ENCODE assay signal across 20 cellular contexts in the genomic region with DNA sequence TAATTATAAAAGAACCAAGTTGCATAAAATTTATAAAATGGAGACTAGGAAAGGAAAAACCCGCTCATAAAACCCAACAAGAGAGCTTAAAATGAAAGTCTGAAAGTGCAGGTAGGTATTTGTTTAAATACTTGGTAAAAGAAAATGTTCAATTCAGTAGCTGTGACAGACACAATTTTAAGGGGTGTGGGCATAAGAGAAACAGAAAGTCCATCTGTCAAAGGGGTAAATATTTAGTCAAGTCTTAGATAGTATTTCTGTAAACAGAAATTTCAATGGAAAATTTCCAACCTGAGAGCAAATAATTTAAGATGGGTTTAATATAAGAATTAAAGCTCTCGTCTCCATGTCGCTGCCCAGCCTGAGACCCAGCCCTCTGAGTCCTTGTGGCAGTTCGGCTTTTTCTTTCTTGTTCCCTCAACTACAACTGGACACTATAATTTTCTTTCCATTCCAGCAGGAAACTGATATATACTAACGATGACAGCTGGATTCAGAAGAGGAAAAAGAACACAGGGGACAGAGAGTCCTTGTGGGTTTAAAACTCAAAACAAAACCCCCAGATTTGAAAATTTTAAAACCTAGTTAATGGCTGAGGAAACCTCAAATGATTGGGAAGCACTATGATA.
A peak's percentile ranks its signal among the peaks of the same experiment; 100 is the strongest.
DNase-seq lines count a peak whose midpoint lies in the region; ATAC-seq and TF ChIP-seq lines count a peak whose summit lies in the region.
"Had no signal": no experiment of that assay in that cellular context is flagged by ENCODE, and none has a peak within 500 bp of the region (broad histone marks: within the 10 kb centered on the region; RNA-seq: fewer than 3 reads in every experiment).

No MANE protein-coding gene starts in this region.

- peaks cover 46% of the 10 kb centered on the region for H3K4me1 Mint-ChIP-seq in CD14-positive monocyte

- H2AK5ac ChIP-seq in neuronal stem cell (ENCODE audit: low read depth, low read length), result no peak overlapping the region

- TF ChIP-seq EP300 in esophagus muscularis mucosa (IDR thresholded peaks at IDR 0.05) (no peak), ovary (IDR thresholded peaks at IDR 0.05) (no peak), upper lobe of left lung (IDR thresholded peaks at IDR 0.05) (no peak)

- H4K91ac ChIP-seq in neuronal stem cell (ENCODE audit: low read depth, low read length, poor library complexity), result no peak overlapping the region

- TF ChIP-seq POLR2A in esophagus muscularis mucosa (IDR thresholded peaks at IDR 0.05; ENCODE audit: low read depth) (no peak), ovary (IDR thresholded peaks at IDR 0.05) (no peak), upper lobe of left lung (IDR thresholded peaks at IDR 0.05) (no peak)

- H3K9me3 ChIP-seq in esophagus muscularis mucosa (no peaks in the 10 kb centered on the region), ovary (no peaks in the 10 kb centered on the region), upper lobe of left lung (no peaks in the 10 kb centered on the region), neuronal stem cell (replicated peaks in 1 of 2; ENCODE audit: control insufficient read depth in 2 of 2, insufficient read depth in 1 of 2, low read depth in 1 of 2, low read length in 2 of 2) (no peaks in the 10 kb centered on the region)
- H3K9me3 ChIP-seq: BLaER1, Peyer's patch had no signal

- H3K36me3 Mint-ChIP-seq in CD14-positive monocyte, result peaks cover 5 to 17% of the 10 kb centered on the region in 2 donors

- H3K36me3 ChIP-seq in esophagus muscularis mucosa (peaks cover 0 to under 1% (median 0%) of the 10 kb centered on the region in 4 donors), ovary (no peaks in the 10 kb centered on the region), upper lobe of left lung (peaks cover 0 to 2% (median 0%) of the 10 kb centered on the region in 4 donors), neuronal stem cell (replicated peaks in 1 of 2; ENCODE audit: control insufficient read depth in 2 of 2, insufficient read depth in 2 of 2, low read length in 2 of 2) (no peaks in the 10 kb centered on the region)
- H3K36me3 ChIP-seq: Peyer's patch had no signal

- peaks cover 0 to 3% (median 0%) of the 10 kb centered on the region in 3 donors for H3K27me3 Mint-ChIP-seq in CD14-positive monocyte (ENCODE audit: low read depth in 3 of 3)

- peak overlapping the region; percentile 39 to 70 (median 58) for H3K27ac ChIP-seq in esophagus muscularis mucosa (replicated peaks in 1 of 4)
- H3K27ac ChIP-seq in ovary, result peak overlapping the region; percentile 9 to 71
- peak overlapping the region; percentile 8 to 63 (median 38) for H3K27ac ChIP-seq in upper lobe of left lung
- no peak overlapping the region for H3K27ac ChIP-seq in neuronal stem cell (replicated peaks; ENCODE audit: low read length)
- H3K27ac ChIP-seq: BLaER1, epithelial cell of prostate, SK-N-MC had no signal

- 56% methylated on average over 5 of the region's 5 CpGs for WGBS in esophagus muscularis mucosa
- WGBS in ovary, 3 donors, result 26 to 42% (median 38%) methylated on average over 5 of the region's 5 CpGs
- 38 to 48% methylated on average over 5 of the region's 5 CpGs for WGBS in upper lobe of left lung, 2 donors
- no CpG with 5 or more reads among the region's 5 CpGs for WGBS in neuronal stem cell (ENCODE audit: extremely low coverage in 2 of 2, insufficient read length in 2 of 2, insufficient replicate concordance in 1 of 2), 2 donors

- H2BK15ac ChIP-seq in neuronal stem cell (ENCODE audit: low read length), result no peak overlapping the region

- H3K4me3 ChIP-seq in esophagus muscularis mucosa (no peak overlapping the region), ovary (no peak overlapping the region), upper lobe of left lung (no peak overlapping the region), neuronal stem cell (ENCODE audit: low read length in 2 of 2) (no peak overlapping the region)
- H3K4me3 ChIP-seq: BLaER1, Peyer's patch, SK-N-MC had no signal

- H3K4me1 ChIP-seq in esophagus muscularis mucosa (peaks cover 30 to 57% (median 49%) of the 10 kb centered on the region in 4 donors), ovary (ENCODE audit: insufficient read depth) (peaks cover 9% of the 10 kb centered on the region), upper lobe of left lung (peaks cover 17 to 29% (median 25%) of the 10 kb centered on the region in 4 donors), neuronal stem cell (ENCODE audit: control insufficient read depth in 2 of 2, insufficient read depth in 1 of 2, low read depth in 1 of 2, low read length in 2 of 2) (no peaks in the 10 kb centered on the region)

- no peak overlapping the region for H2BK5ac ChIP-seq in neuronal stem cell (ENCODE audit: low read length)

- H3K27me3 ChIP-seq in esophagus muscularis mucosa, result no peaks in the 10 kb centered on the region
- H3K27me3 ChIP-seq in ovary, result no peaks in the 10 kb centered on the region
- no peaks in the 10 kb centered on the region for H3K27me3 ChIP-seq in upper lobe of left lung
- H3K27me3 ChIP-seq in neuronal stem cell (ENCODE audit: control insufficient read depth in 3 of 3, insufficient read depth in 3 of 3, low read depth in 1 of 3, low read length in 3 of 3), result no peaks in the 10 kb centered on the region
- H3K27me3 ChIP-seq: BLaER1, Peyer's patch had no signal

- intact Hi-C loops in esophagus muscularis mucosa (cut with DNase I), result no loop called here
- intact Hi-C loops in ovary (cut with DNase I), result no loop called here
- intact Hi-C loops in CD14-positive monocyte (cut with micrococcal nuclease), result no loop called here
- intact Hi-C loops in Right ventricle myocardium inferior (cut with DNase I), result no loop called here

- DNase-seq in NCI-H748 (lab: John Stamatoyannopoulos, UW; ENCODE audit: unreplicated experiment) (peak; percentile 14), NCI-H748 treated with DMSO at 0.1 percent for 48 hours (lab: John Stamatoyannopoulos, UW) (no peak), esophagus muscularis mucosa (ENCODE audit: extremely low spot score) (no peak), ovary (peak in 1 of 5 donors; percentile 12), upper lobe of left lung (no peak), CD14-positive monocyte (ENCODE audit: low spot score) (no peak), neuronal stem cell (ENCODE audit: low spot score) (no peak), Right ventricle myocardium inferior (ENCODE audit: missing footprints) (no peak)
- DNase-seq: activated CD4-positive, alpha-beta T cell treated with anti-CD3 and anti-CD28 coated beads for 1 hour; dermis blood vessel endothelial cell; GF-D8; left ventricle myocardium superior; NCI-H1417 treated with DMSO at 0.1 percent for 48 hours; NCI-H2171; NCI-H774; Peyer's patch; stimulated activated CD4-positive, alpha-beta T cell treated with anti-CD3 and anti-CD28 coated beads, Interleukin-15, amount 100 ng/mL, for 24 hours had no signal

- H3K27ac Mint-ChIP-seq in CD14-positive monocyte, result no peak overlapping the region

- H3K4me3 Mint-ChIP-seq in CD14-positive monocyte, result no peak overlapping the region

- no peak overlapping the region for H3K4ac ChIP-seq in neuronal stem cell (ENCODE audit: low read length)

- no peak overlapping the region for H2BK120ac ChIP-seq in neuronal stem cell (ENCODE audit: low read depth, low read length)

- no peak overlapping the region for H3K4me2 ChIP-seq in neuronal stem cell (ENCODE audit: insufficient read depth, low read length, poor library complexity, severe bottlenecking)

- H3K18ac ChIP-seq in neuronal stem cell (ENCODE audit: low read length), result no peak overlapping the region

- H3K9me3 Mint-ChIP-seq in CD14-positive monocyte, result peaks cover 0 to under 1% (median 0%) of the 10 kb centered on the region in 7 donors

- no peaks in the 10 kb centered on the region for H3K79me1 ChIP-seq in neuronal stem cell (ENCODE audit: low read depth, low read length)

- no peak overlapping the region for H2BK12ac ChIP-seq in neuronal stem cell (ENCODE audit: low read length)

- H3K9ac ChIP-seq in neuronal stem cell (ENCODE audit: low read depth, low read length, poor library complexity), result no peak overlapping the region
- H3K9ac ChIP-seq: BLaER1 had no signal

- no peak overlapping the region for H2AFZ ChIP-seq in neuronal stem cell (ENCODE audit: low read length)

- no peak overlapping the region for H4K8ac ChIP-seq in neuronal stem cell (ENCODE audit: low read depth, low read length)

- no peak for TF ChIP-seq CTCF in esophagus muscularis mucosa (IDR thresholded peaks at IDR 0.05)
- TF ChIP-seq CTCF in ovary (IDR thresholded peaks at IDR 0.05), result no peak
- no peak for TF ChIP-seq CTCF in upper lobe of left lung (IDR thresholded peaks at IDR 0.05)
- no peak for TF ChIP-seq CTCF in CD14-positive monocyte (IDR thresholded peaks at IDR 0.05)

- H3K23ac ChIP-seq in neuronal stem cell (ENCODE audit: low read depth, low read length, poor library complexity), result no peak overlapping the region

- no peak overlapping the region for H3K14ac ChIP-seq in neuronal stem cell (ENCODE audit: low read length)

- ATAC-seq in upper lobe of left lung (ENCODE audit: low FRiP score in 2 of 2) (no peak), Right ventricle myocardium inferior (no peak)
